Comparison of ENCODE assay signal across 16 cellular contexts in genomic region chr11:80872116-80872728, GRCh38.
"Had no signal": no experiment of that assay in that cellular context is flagged by ENCODE, and none has a peak within 500 bp of the region (broad histone marks: within the 10 kb centered on the region; RNA-seq: fewer than 3 reads in every experiment).

No MANE protein-coding gene starts in this region.

- H3K9me3 ChIP-seq: lower lobe of right lung, ovary, testis, upper lobe of right lung had no signal

- ATAC-seq: lower lobe of right lung, upper lobe of right lung had no signal

- H3K27me3 ChIP-seq: neural progenitor cell, ovary, testis, upper lobe of right lung had no signal

- H3K27ac ChIP-seq: lower lobe of right lung, neural progenitor cell, ovary, testis, upper lobe of right lung had no signal

- H3K36me3 Mint-ChIP-seq: brain, neural progenitor cell had no signal

- DNase-seq: activated CD4-positive, alpha-beta T cell treated with anti-CD3 and anti-CD28 coated beads, Interleukin-2, amount 10 ng/mL, durations not matched to agents 7 days and 5 days; activated CD4-positive, CD25-positive, alpha-beta regulatory T cell; activated naive CD4-positive, alpha-beta T cell treated with anti-CD3 and anti-CD28 coated beads, Interleukin-2, amount 50 U/mL, for 16 hours; amygdala; dermis blood vessel endothelial cell; immature natural killer cell; lower lobe of right lung; midbrain; ovary; stimulated activated CD4-positive, alpha-beta T cell treated with anti-CD3 and anti-CD28 coated beads, Interleukin-4, amount 100 ng/mL, for 24 hours; testis; upper lobe of right lung had no signal

- H3K4me1 Mint-ChIP-seq: activated CD4-positive, alpha-beta T cell treated with anti-CD3 and anti-CD28 coated beads, Interleukin-2, amount 10 ng/mL, durations not matched to agents 7 days and 5 days; brain; immature natural killer cell; neural progenitor cell had no signal

- H3K27me3 Mint-ChIP-seq: activated CD4-positive, alpha-beta T cell treated with anti-CD3 and anti-CD28 coated beads, Interleukin-2, amount 10 ng/mL, durations not matched to agents 7 days and 5 days; brain; stimulated activated naive CD8-positive, alpha-beta T cell treated with anti-CD3 and anti-CD28 coated beads, Interleukin-15, Interleukin-2, amounts not matched to agents 100 ng/mL and 50 ng/mL, for 24 hours had no signal

- H3K4me3 Mint-ChIP-seq: activated CD4-positive, alpha-beta T cell treated with anti-CD3 and anti-CD28 coated beads, Interleukin-2, amount 10 ng/mL, durations not matched to agents 7 days and 5 days; brain; immature natural killer cell; neural progenitor cell; stimulated activated naive CD8-positive, alpha-beta T cell treated with anti-CD3 and anti-CD28 coated beads, Interleukin-15, Interleukin-2, amounts not matched to agents 100 ng/mL and 50 ng/mL, for 24 hours had no signal

- H3K4me1 ChIP-seq: lower lobe of right lung, neural progenitor cell, testis, upper lobe of right lung had no signal

- H3K36me3 ChIP-seq: lower lobe of right lung, neural progenitor cell, ovary, upper lobe of right lung had no signal

- H3K4me3 ChIP-seq: lower lobe of right lung, neural progenitor cell, ovary, testis, upper lobe of right lung had no signal

- H3K27ac Mint-ChIP-seq: activated CD4-positive, alpha-beta T cell treated with anti-CD3 and anti-CD28 coated beads, Interleukin-2, amount 10 ng/mL, durations not matched to agents 7 days and 5 days; activated T-helper 2 cell treated with anti-CD3 and anti-CD28 coated beads, Interferon-gamma antibody, Interleukin-2, Interleukin-4, amounts not matched to agents 10 μg/mL and 5 μg/mL and 100 μg/mL, durations not matched to agents 14 hours and 24 hours and 36 hours; brain; immature natural killer cell; neural progenitor cell; stimulated activated naive CD8-positive, alpha-beta T cell treated with anti-CD3 and anti-CD28 coated beads, Interleukin-15, Interleukin-2, amounts not matched to agents 100 ng/mL and 50 ng/mL, for 24 hours had no signal

- H3K9me3 Mint-ChIP-seq: activated CD4-positive, alpha-beta T cell treated with anti-CD3 and anti-CD28 coated beads, Interleukin-2, amount 10 ng/mL, durations not matched to agents 7 days and 5 days; brain; neural progenitor cell had no signal
